ENCODE assay signal across 30 cellular contexts in the genomic region with DNA sequence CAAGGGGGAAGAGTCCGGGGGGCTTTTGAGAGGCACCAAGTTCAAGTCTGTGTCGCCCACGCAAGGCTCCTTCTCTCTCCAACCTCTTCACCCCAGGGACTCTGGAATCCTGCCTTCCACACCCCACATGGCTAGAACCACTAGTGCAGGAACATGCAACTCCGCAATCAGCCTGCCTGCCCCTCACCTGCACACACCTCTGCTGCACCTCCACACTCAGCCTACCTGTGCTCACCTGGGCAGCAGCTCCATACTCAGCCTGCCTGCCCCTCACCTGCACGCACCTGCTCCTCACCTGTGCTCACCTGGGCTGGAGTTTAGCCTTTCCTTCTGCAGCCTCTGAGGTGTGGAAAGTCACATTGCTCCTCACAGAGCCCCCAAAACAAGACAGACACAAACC.
"Had no signal": no experiment of that assay in that cellular context is flagged by ENCODE, and none has a peak within 500 bp of the region (broad histone marks: within the 10 kb centered on the region; RNA-seq: fewer than 3 reads in every experiment).

No MANE protein-coding gene starts in this region.

- H3K4me2 ChIP-seq: smooth muscle cell had no signal

- H3K4me1 ChIP-seq: pancreas had no signal

- H3K27ac ChIP-seq: coronary artery, neutrophil, pancreas, suprapubic skin, transverse colon, upper lobe of right lung, uterus had no signal

- H3K27me3 ChIP-seq: pancreas, transverse colon, upper lobe of right lung, uterus had no signal

- H3K9me3 Mint-ChIP-seq: effector memory CD8-positive, alpha-beta T cell; immature natural killer cell; memory B cell; mesothelial cell of epicardium; naive B cell; natural killer cell treated with Interleukin-12 subunit alpha and Interleukin-12 subunit beta and Interleukin-15 and Interleukin-18, amount 100 ng/mL, for 72 hours; neural crest cell; stimulated activated naive B cell treated with anti-CD40 and anti-IgM and Interleukin-4, amounts not matched to agents 10 μg/mL and 1 μg/mL and 100 μg/mL, for 72 hours; stimulated activated naive CD8-positive, alpha-beta T cell treated with anti-CD3 and anti-CD28 coated beads, Interleukin-15, Interleukin-2, amounts not matched to agents 100 ng/mL and 50 ng/mL, for 24 hours had no signal

- H3K9me3 ChIP-seq: mucosa of descending colon, neutrophil, pancreas, suprapubic skin, transverse colon, upper lobe of right lung, uterus had no signal

- DNase-seq: dermis blood vessel endothelial cell; effector memory CD8-positive, alpha-beta T cell; hypothalamus; immature natural killer cell; islet precursor cell; naive B cell; retina; stimulated activated CD4-positive, alpha-beta T cell treated with anti-CD3 and anti-CD28 coated beads, Interleukin-12 subunit alpha, Interleukin-12 subunit beta, amount 100 ng/mL, for 4 hours; stimulated activated CD4-positive, alpha-beta T cell treated with anti-CD3 and anti-CD28 coated beads, Interleukin-1b, Interleukin-23, amount 100 ng/mL, for 48 hours; stimulated activated CD4-positive, alpha-beta T cell treated with anti-CD3 and anti-CD28 coated beads, Interleukin-4, amount 100 ng/mL, for 4 hours; stimulated activated naive B cell treated with anti-CD40 and anti-IgM and Interleukin-4, amounts not matched to agents 10 μg/mL and 1 μg/mL and 100 μg/mL, for 72 hours; transverse colon; upper lobe of right lung; uterus had no signal

- H3K4me3 ChIP-seq: coronary artery, lung, mucosa of descending colon, pancreas, smooth muscle cell, suprapubic skin, transverse colon, upper lobe of right lung, uterus had no signal

- ATAC-seq: effector memory CD8-positive, alpha-beta T cell; left lobe of liver; mucosa of descending colon; pancreas; sciatic nerve; stimulated activated naive B cell treated with anti-CD40 and anti-IgM and Interleukin-4, amounts not matched to agents 10 μg/mL and 1 μg/mL and 100 μg/mL, for 72 hours had no signal

- FAIRE-seq: endometrium, frontal cortex, pancreas had no signal

- H3K27me3 Mint-ChIP-seq: natural killer cell treated with Interleukin-12 subunit alpha and Interleukin-12 subunit beta and Interleukin-15 and Interleukin-18, amount 100 ng/mL, for 72 hours; stimulated activated naive CD8-positive, alpha-beta T cell treated with anti-CD3 and anti-CD28 coated beads, Interleukin-15, Interleukin-2, amounts not matched to agents 100 ng/mL and 50 ng/mL, for 24 hours had no signal

- H3K27ac Mint-ChIP-seq: immature natural killer cell; memory B cell; mesothelial cell of epicardium; naive B cell; natural killer cell treated with Interleukin-12 subunit alpha and Interleukin-12 subunit beta and Interleukin-15 and Interleukin-18, amount 100 ng/mL, for 72 hours; stimulated activated naive B cell treated with anti-CD40 and anti-IgM and Interleukin-4, amounts not matched to agents 10 μg/mL and 1 μg/mL and 100 μg/mL, for 72 hours; stimulated activated naive CD8-positive, alpha-beta T cell treated with anti-CD3 and anti-CD28 coated beads, Interleukin-15, Interleukin-2, amounts not matched to agents 100 ng/mL and 50 ng/mL, for 24 hours had no signal

- H3K4me3 Mint-ChIP-seq: effector memory CD8-positive, alpha-beta T cell; immature natural killer cell; memory B cell; mesothelial cell of epicardium; naive B cell; natural killer cell treated with Interleukin-12 subunit alpha and Interleukin-12 subunit beta and Interleukin-15 and Interleukin-18, amount 100 ng/mL, for 72 hours; neural crest cell; stimulated activated naive B cell treated with anti-CD40 and anti-IgM and Interleukin-4, amounts not matched to agents 10 μg/mL and 1 μg/mL and 100 μg/mL, for 72 hours; stimulated activated naive CD8-positive, alpha-beta T cell treated with anti-CD3 and anti-CD28 coated beads, Interleukin-15, Interleukin-2, amounts not matched to agents 100 ng/mL and 50 ng/mL, for 24 hours had no signal

- H3K36me3 Mint-ChIP-seq: immature natural killer cell; memory B cell; mesothelial cell of epicardium; naive B cell; natural killer cell treated with Interleukin-12 subunit alpha and Interleukin-12 subunit beta and Interleukin-15 and Interleukin-18, amount 100 ng/mL, for 72 hours; stimulated activated naive B cell treated with anti-CD40 and anti-IgM and Interleukin-4, amounts not matched to agents 10 μg/mL and 1 μg/mL and 100 μg/mL, for 72 hours had no signal

- H3K36me3 ChIP-seq: neutrophil, pancreas, suprapubic skin, transverse colon, upper lobe of right lung, uterus had no signal
